30 cellular contexts compared by ENCODE assay signal in genomic region chr6:77573843-77574242, GRCh38.
"Had no signal": no experiment of that assay in that cellular context is flagged by ENCODE, and none has a peak within 500 bp of the region (broad histone marks: within the 10 kb centered on the region; RNA-seq: fewer than 3 reads in every experiment).

No MANE protein-coding gene starts in this region.

- FAIRE-seq: bronchial epithelial cell, TTC549 had no signal

- H3K27ac ChIP-seq: ascending aorta, cardiac muscle cell, VCaP had no signal

- H3K4me1 ChIP-seq: ascending aorta had no signal

- DNase-seq: activated B cell treated with CpG ODN at 0.5 μM for 24 hours; activated CD4-positive, alpha-beta memory T cell treated with anti-CD3 and anti-CD28 coated beads for 36 hours; activated CD4-positive, alpha-beta T cell treated with anti-CD3 and anti-CD28 coated beads for 4 hours; activated CD4-positive, alpha-beta T cell treated with anti-CD3 and anti-CD28 coated beads, Interleukin-2, amount 10 ng/mL, durations not matched to agents 24 days and 14 days; activated CD4-positive, alpha-beta T cell treated with anti-CD3 and anti-CD28 coated beads, Interleukin-2, amount 50 U/mL, for 1 hour; activated CD4-positive, alpha-beta T cell treated with anti-CD3 and anti-CD28 coated beads, Interleukin-2, amount 50 U/mL, for 4 hours; activated CD4-positive, CD25-positive, alpha-beta regulatory T cell treated with anti-CD3 and anti-CD28 coated beads, Interleukin-2, amount 50 U/mL, for 72 hours; activated CD8-positive, alpha-beta memory T cell treated with anti-CD3 and anti-CD28 coated beads, Interleukin-2, amount 50 U/mL, for 4 hours; activated CD8-positive, alpha-beta T cell treated with anti-CD3 and anti-CD28 coated beads for 36 hours; activated effector memory CD4-positive, alpha-beta T cell treated with Interleukin-2 at 50 U/mL for 16 hours; activated gamma-delta T cell; activated naive CD4-positive, alpha-beta T cell treated with anti-CD3 and anti-CD28 coated beads, Interleukin-2, amount 10 ng/mL, durations not matched to agents 7 days and 5 days; activated naive CD4-positive, alpha-beta T cell treated with Interleukin-2 at 50 U/mL for 16 hours; activated naive CD8-positive, alpha-beta T cell treated with anti-CD3 and anti-CD28 coated beads, Interleukin-2, amount 10 ng/mL, durations not matched to agents 7 days and 5 days; activated naive CD8-positive, alpha-beta T cell treated with anti-CD3 and anti-CD28 coated beads, Interleukin-2, amount 50 U/mL, for 24 hours; activated T-cell treated with anti-CD3 and anti-CD28 coated beads for 4 hours; activated T-cell treated with anti-CD3 and anti-CD28 coated beads, Interleukin-2, amount 50 U/mL, for 1 hour; activated T-cell treated with anti-CD3 and anti-CD28 coated beads, Interleukin-2, amount 50 U/mL, for 4 hours; amygdala; anterior cingulate cortex; caudate nucleus; cerebellar nuclear complex; T-helper 1 cell; T-helper 2 cell; T-helper 9 cell had no signal

- H3K27me3 ChIP-seq: ascending aorta had no signal

- ATAC-seq: activated CD8-positive, alpha-beta T cell treated with anti-CD3 and anti-CD28 coated beads for 36 hours; activated naive CD8-positive, alpha-beta T cell treated with anti-CD3 and anti-CD28 coated beads, Interleukin-2, amount 50 U/mL, for 24 hours; activated T-cell treated with anti-CD3 and anti-CD28 coated beads, Interleukin-2, amount 50 U/mL, for 4 hours had no signal

- H3K9me3 ChIP-seq: ascending aorta had no signal

- H3K4me3 ChIP-seq: ascending aorta, cardiac muscle cell had no signal

- H3K36me3 ChIP-seq: ascending aorta, cardiac muscle cell had no signal
